10 cellular contexts compared by ENCODE assay signal in genomic region chr12:96255077-96255476, GRCh38.
DNase-seq lines count a peak whose midpoint lies in the region; ATAC-seq and TF ChIP-seq lines count a peak whose summit lies in the region.
"Had no signal": no experiment of that assay in that cellular context is flagged by ENCODE, and none has a peak within 500 bp of the region (broad histone marks: within the 10 kb centered on the region; RNA-seq: fewer than 3 reads in every experiment).

No MANE protein-coding gene starts in this region.

- H2AFZ ChIP-seq in parathyroid adenoma, result no peak overlapping the region

- peak; percentile 33 for DNase-seq in Daoy (ENCODE audit: low read depth)
- no peak for DNase-seq in activated CD4-positive, alpha-beta memory T cell treated with anti-CD3 and anti-CD28 coated beads, Interleukin-2, amount 10 ng/mL, durations not matched to agents 7 days and 5 days
- DNase-seq in Right ventricle myocardium superior, result peak; percentile 69
- no peak for DNase-seq in NOMO-1 (lab: John Stamatoyannopoulos, UW; ENCODE audit: unreplicated experiment in 2 of 2)
- no peak for DNase-seq in hippocampal formation (lab: John Stamatoyannopoulos, UW)
- DNase-seq: activated CD8-positive, alpha-beta memory T cell treated with anti-CD3 and anti-CD28 coated beads for 24 hours; NCI-H2081 had no signal

- CTCF ChIA-PET in activated CD4-positive, alpha-beta memory T cell treated with anti-CD3 and anti-CD28 coated beads, Interleukin-2, amount 10 ng/mL, durations not matched to agents 7 days and 5 days (lab: Charles Lee), result interaction anchor here (0.6 to 1.6 kb wide), 3 partner anchors 144 to 583 kb away, joined by 3 to 4 read pairs (median 3); partner anchors contain the start of gene CDK17

- H3K27ac Mint-ChIP-seq in activated CD4-positive, alpha-beta memory T cell treated with anti-CD3 and anti-CD28 coated beads, Interleukin-2, amount 10 ng/mL, durations not matched to agents 7 days and 5 days, result peak overlapping the region; percentile 9

- intact Hi-C loops in Right ventricle myocardium superior (cut with DNase I), result no loop called here

- no peak overlapping the region for H3K9ac ChIP-seq in parathyroid adenoma

- TF ChIP-seq CTCF in parathyroid adenoma (IDR thresholded peaks at IDR 0.05), result no peak

- ATAC-seq in Right ventricle myocardium superior (ENCODE audit: poor library complexity) (peak; percentile 79), GM19455 (IDR thresholded peaks at IDR 0.05; ENCODE audit: unreplicated experiment) (no peak), GM21390 (IDR thresholded peaks at IDR 0.05; ENCODE audit: unreplicated experiment) (no peak)

- H3K27ac ChIP-seq in parathyroid adenoma, result peak overlapping the region; percentile 53

- no peaks in the 10 kb centered on the region for H3K27me3 Mint-ChIP-seq in activated CD4-positive, alpha-beta memory T cell treated with anti-CD3 and anti-CD28 coated beads, Interleukin-2, amount 10 ng/mL, durations not matched to agents 7 days and 5 days

- no peaks in the 10 kb centered on the region for H3K9me3 ChIP-seq in parathyroid adenoma (ENCODE audit: control insufficient read depth, low read length)

- no peaks in the 10 kb centered on the region for H3K9me3 Mint-ChIP-seq in activated CD4-positive, alpha-beta memory T cell treated with anti-CD3 and anti-CD28 coated beads, Interleukin-2, amount 10 ng/mL, durations not matched to agents 7 days and 5 days

- no peaks in the 10 kb centered on the region for H3K27me3 ChIP-seq in parathyroid adenoma (ENCODE audit: control insufficient read depth, insufficient read depth, low read length)

- POLR2A ChIA-PET in activated CD4-positive, alpha-beta memory T cell treated with anti-CD3 and anti-CD28 coated beads, Interleukin-2, amount 10 ng/mL, durations not matched to agents 7 days and 5 days (lab: Charles Lee), result interaction anchor here (1.1 to 1.4 kb wide), 3 partner anchors 9 to 13 kb away, joined by 4 to 8 read pairs (median 7); no protein-coding TSS in a partner anchor

- H3K79me2 ChIP-seq in parathyroid adenoma, result peaks cover 4% of the 10 kb centered on the region

- peaks cover 3% of the 10 kb centered on the region for H3K4me1 ChIP-seq in parathyroid adenoma

- peaks cover 23% of the 10 kb centered on the region for H3K4me1 Mint-ChIP-seq in activated CD4-positive, alpha-beta memory T cell treated with anti-CD3 and anti-CD28 coated beads, Interleukin-2, amount 10 ng/mL, durations not matched to agents 7 days and 5 days

- H3K36me3 Mint-ChIP-seq in activated CD4-positive, alpha-beta memory T cell treated with anti-CD3 and anti-CD28 coated beads, Interleukin-2, amount 10 ng/mL, durations not matched to agents 7 days and 5 days (ENCODE audit: low read depth), result peaks cover 46% of the 10 kb centered on the region

- H3K4me3 Mint-ChIP-seq in activated CD4-positive, alpha-beta memory T cell treated with anti-CD3 and anti-CD28 coated beads, Interleukin-2, amount 10 ng/mL, durations not matched to agents 7 days and 5 days, result no peak overlapping the region

- no peaks in the 10 kb centered on the region for H3K36me3 ChIP-seq in parathyroid adenoma (ENCODE audit: control insufficient read depth, insufficient read depth, low read length)

- H3K4me2 ChIP-seq in parathyroid adenoma (ENCODE audit: low read length), result no peak overlapping the region

- H3K4me3 ChIP-seq in parathyroid adenoma (ENCODE audit: low read depth, low read length), result no peak overlapping the region

Comparison
In these comparisons a context has a peak if more than half of its experiments do, and no peak if none do; other contexts are left out.
1. DNase-seq: peak in Daoy (single experiment) and Right ventricle myocardium superior (single experiment); none in activated CD4-positive, alpha-beta memory T cell treated with anti-CD3 and anti-CD28 coated beads, Interleukin-2, amount 10 ng/mL, durations not matched to agents 7 days and 5 days (single experiment), NOMO-1 (0 of 2) and hippocampal formation (0 of 2).